ENCODE assay signal across 26 cellular contexts in genomic region chr13:40781717-40782116, GRCh38. TPM values are rescaled to one million over a fixed set of nuclear protein-coding genes. Genes with fewer than 3 reads are reported as not detected.
DNase-seq lines count a peak whose midpoint lies in the region; ATAC-seq lines count a peak whose summit lies in the region.
"Had no signal": no experiment of that assay in that cellular context is flagged by ENCODE, and none has a peak within 500 bp of the region (broad histone marks: within the 10 kb centered on the region; RNA-seq: fewer than 3 reads in every experiment).

No MANE protein-coding gene starts in this region.

- DNase-seq in NCI-H82 (lab: John Stamatoyannopoulos, UW) (peak; percentile 48), NCI-H82 treated with DMSO at 0.1 percent for 48 hours (lab: John Stamatoyannopoulos, UW; ENCODE audit: unreplicated experiment) (no peak), NOMO-1 (lab: John Stamatoyannopoulos, UW; ENCODE audit: unreplicated experiment in 2 of 2) (peak; percentile 73 to 81), T-helper 17 cell (no peak), GOT3 (lab: John Stamatoyannopoulos, UW) (no peak)
- DNase-seq: activated CD4-positive, alpha-beta T cell treated with anti-CD3 and anti-CD28 coated beads, Interleukin-2, amount 50 U/mL, for 4 hours; activated naive CD4-positive, alpha-beta T cell treated with Interleukin-2 at 50 U/mL for 16 hours; activated T-cell treated with anti-CD3 and anti-CD28 coated beads, Interleukin-2, amount 50 U/mL, for 72 hours; CD8-positive, alpha-beta T cell; DMS153; hypothalamus; immature natural killer cell; NCI-H1092 treated with DMSO at 0.1 percent for 48 hours; NCI-H1930; NCI-H2227 treated with DMSO at 0.1 percent for 48 hours; NCI-H69; PC-3; sigmoid colon; stimulated activated naive CD8-positive, alpha-beta T cell treated with anti-CD3 and anti-CD28 coated beads, Interleukin-15, Interleukin-2, amounts not matched to agents 100 U/mL and 50 U/mL, for 24 hours; T-helper 9 cell; testis had no signal

- no peaks in the 10 kb centered on the region for H3K9me3 Mint-ChIP-seq in stimulated activated memory B cell treated with anti-CD40 and anti-IgM and Interleukin-4, amounts not matched to agents 10 μg/mL and 1 μg/mL and 100 μg/mL, for 72 hours
- H3K9me3 Mint-ChIP-seq: activated T-cell treated with anti-CD3 and anti-CD28 coated beads, Interleukin-2, amount 50 U/mL, for 72 hours; CD8-positive, alpha-beta T cell; immature natural killer cell had no signal

- ATAC-seq in T-helper 17 cell: no peak
- no peak for ATAC-seq in stimulated activated memory B cell treated with anti-CD40 and anti-IgM and Interleukin-4, amounts not matched to agents 10 μg/mL and 1 μg/mL and 100 μg/mL, for 72 hours
- no peak for ATAC-seq in HG02870 (IDR thresholded peaks at IDR 0.05; ENCODE audit: unreplicated experiment)
- ATAC-seq in HG03039 (IDR thresholded peaks at IDR 0.05; ENCODE audit: unreplicated experiment): no peak
- ATAC-seq: activated T-cell treated with anti-CD3 and anti-CD28 coated beads, Interleukin-2, amount 50 U/mL, for 72 hours; CD8-positive, alpha-beta T cell; gastroesophageal sphincter; PC-3; stimulated activated naive CD8-positive, alpha-beta T cell treated with anti-CD3 and anti-CD28 coated beads, Interleukin-15, Interleukin-2, amounts not matched to agents 100 U/mL and 50 U/mL, for 24 hours had no signal

- H3K36me3 Mint-ChIP-seq in T-helper 17 cell (ENCODE audit: low read depth): no peaks in the 10 kb centered on the region
- H3K36me3 Mint-ChIP-seq in stimulated activated memory B cell treated with anti-CD40 and anti-IgM and Interleukin-4, amounts not matched to agents 10 μg/mL and 1 μg/mL and 100 μg/mL, for 72 hours: no peaks in the 10 kb centered on the region
- H3K36me3 Mint-ChIP-seq: CD8-positive, alpha-beta T cell; immature natural killer cell had no signal

- H3K27me3 Mint-ChIP-seq in T-helper 17 cell: no peaks in the 10 kb centered on the region
- no peaks in the 10 kb centered on the region for H3K27me3 Mint-ChIP-seq in stimulated activated memory B cell treated with anti-CD40 and anti-IgM and Interleukin-4, amounts not matched to agents 10 μg/mL and 1 μg/mL and 100 μg/mL, for 72 hours

- no peaks in the 10 kb centered on the region for H3K9me3 ChIP-seq in T-helper 17 cell (ENCODE audit: control insufficient read depth, low read length, poor library complexity, severe bottlenecking)
- H3K9me3 ChIP-seq: gastroesophageal sphincter, prostate gland, sigmoid colon, testis had no signal

- H3K27ac Mint-ChIP-seq in T-helper 17 cell: peak overlapping the region; percentile 43
- H3K27ac Mint-ChIP-seq in stimulated activated memory B cell treated with anti-CD40 and anti-IgM and Interleukin-4, amounts not matched to agents 10 μg/mL and 1 μg/mL and 100 μg/mL, for 72 hours: peak overlapping the region; percentile 17
- H3K27ac Mint-ChIP-seq: activated T-cell treated with anti-CD3 and anti-CD28 coated beads, Interleukin-2, amount 50 U/mL, for 72 hours; CD8-positive, alpha-beta T cell; immature natural killer cell had no signal

- peaks cover 18% of the 10 kb centered on the region for H3K4me1 Mint-ChIP-seq in T-helper 17 cell
- peaks cover 29% of the 10 kb centered on the region for H3K4me1 Mint-ChIP-seq in stimulated activated memory B cell treated with anti-CD40 and anti-IgM and Interleukin-4, amounts not matched to agents 10 μg/mL and 1 μg/mL and 100 μg/mL, for 72 hours

- H3K4me3 Mint-ChIP-seq in T-helper 17 cell: no peak overlapping the region
- H3K4me3 Mint-ChIP-seq in stimulated activated memory B cell treated with anti-CD40 and anti-IgM and Interleukin-4, amounts not matched to agents 10 μg/mL and 1 μg/mL and 100 μg/mL, for 72 hours: peak overlapping the region; percentile 5
- H3K4me3 Mint-ChIP-seq: activated T-cell treated with anti-CD3 and anti-CD28 coated beads, Interleukin-2, amount 50 U/mL, for 72 hours; CD8-positive, alpha-beta T cell; immature natural killer cell had no signal

RNA-seq across cellular contexts. Expression of gene SLC25A15, which starts 7.7 kb away (rescaled TPM):
- 1 to 10 TPM; 3.7 to 5.1 TPM for total RNA-seq in T-helper 17 cell

RNA-seq across cellular contexts. Expression of gene MRPS31, which starts 10.7 kb away (rescaled TPM):
- total RNA-seq in T-helper 17 cell: 10 to 100 TPM; 13.0 to 15.8 TPM

Comparison
In these comparisons a context has a peak if more than half of its experiments do, and no peak if none do; other contexts are left out.
1. DNase-seq: peak in NCI-H82 (single experiment) and NOMO-1 (2 of 2); none in NCI-H82 treated with DMSO at 0.1 percent for 48 hours (single experiment), T-helper 17 cell (0 of 3) and GOT3 (single experiment).